9 cellular contexts compared by ENCODE assay signal in the genomic region with DNA sequence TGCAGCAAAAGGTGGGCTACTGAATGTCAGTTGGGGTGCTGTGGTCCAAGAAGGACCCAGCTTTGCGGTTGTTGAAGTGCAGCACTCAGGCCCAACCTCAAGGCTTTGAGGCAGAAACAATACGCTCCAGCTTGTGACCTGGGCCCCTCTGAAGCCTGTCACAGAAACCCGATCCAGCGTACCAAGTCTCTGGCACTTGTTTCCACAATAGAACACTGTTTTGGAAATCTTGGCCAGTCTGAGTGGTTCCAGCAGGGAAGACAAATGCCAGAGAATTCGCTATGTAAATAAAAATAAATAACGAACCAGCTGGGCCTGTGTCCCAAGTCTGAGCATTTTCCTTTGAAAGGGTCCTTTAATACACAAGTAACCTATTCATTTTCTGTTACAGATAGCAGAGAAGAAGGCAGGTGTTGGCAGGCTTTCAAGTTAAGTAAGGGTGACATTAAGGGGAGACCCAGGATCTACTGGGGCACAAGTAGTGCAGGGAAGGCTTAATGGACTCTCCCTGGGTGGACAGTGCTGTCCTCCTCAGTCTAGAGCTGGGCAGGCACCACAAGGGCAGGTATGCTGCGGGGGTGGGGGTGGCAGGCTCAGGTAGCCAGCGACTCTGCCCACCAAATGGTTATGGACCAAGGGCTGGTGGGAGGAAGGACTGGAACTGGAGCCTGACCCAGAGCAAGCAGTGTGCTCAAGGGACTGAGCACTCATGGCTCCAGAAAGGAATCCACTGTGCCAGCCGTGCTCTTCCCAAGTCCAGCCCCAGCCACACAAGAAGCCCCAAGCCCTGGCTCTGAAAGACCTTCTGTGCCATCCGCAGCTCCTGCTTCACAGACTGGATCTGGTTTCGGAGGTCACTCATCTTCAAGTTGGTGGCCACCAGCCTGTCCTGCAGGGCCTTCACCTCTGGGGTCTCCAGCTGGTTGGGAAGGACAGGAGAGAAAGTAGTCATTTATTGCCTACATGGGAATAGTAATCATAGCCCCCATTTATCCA. TPM values are rescaled to one million over a fixed set of nuclear protein-coding genes. Genes with fewer than 3 reads are reported as not detected.
DNase-seq lines count a peak whose midpoint lies in the region; ATAC-seq, FAIRE-seq and TF ChIP-seq lines count a peak whose summit lies in the region.
"Had no signal": no experiment of that assay in that cellular context is flagged by ENCODE, and none has a peak within 500 bp of the region (broad histone marks: within the 10 kb centered on the region; RNA-seq: fewer than 3 reads in every experiment).

No MANE protein-coding gene starts in this region.

- H4K20me1 ChIP-seq in HepG2 (ENCODE audit: insufficient read depth, low read length) = no peaks in the 10 kb centered on the region

- H3K4me2 ChIP-seq in HepG2 (ENCODE audit: low read depth, low read length) = peak overlapping the region; percentile 65

- TF ChIP-seq CTCF in HepG2 (CRISPR knock-in tag; IDR thresholded peaks at IDR 0.05) (no peak), upper lobe of right lung (IDR thresholded peaks at IDR 0.05) (no peak), GM13977 (IDR thresholded peaks at IDR 0.05; ENCODE audit: extremely low read depth, insufficient read depth, missing control alignments) (no peak)

- POLR2A ChIA-PET in HepG2 (lab: Yijun Ruan, JAX) = interaction anchor here (0.7 to 4.4 kb wide), 9 partner anchors 10 to 156 kb away, joined by 3 to 33 read pairs (median 4); partner anchors contain the start of genes HIGD1A, NKTR, SS18L2 and ZBTB47

- no peaks in the 10 kb centered on the region for H3K36me3 ChIP-seq in HepG2 (replicated peaks in 1 of 2; ENCODE audit: control insufficient read depth in 1 of 2, insufficient read depth in 2 of 2, low read length in 2 of 2)
- no peaks in the 10 kb centered on the region for H3K36me3 ChIP-seq in upper lobe of right lung

- H2AFZ ChIP-seq in HepG2 (ENCODE audit: low read length) = no peak overlapping the region

- H3K4me1 ChIP-seq in HepG2 (ENCODE audit: insufficient read depth, low read length) (peaks cover 73% of the 10 kb centered on the region), upper lobe of right lung (peaks cover 14% of the 10 kb centered on the region)

- CTCF ChIA-PET in HepG2 (lab: Yijun Ruan, JAX; ENCODE audit: low intra/inter-chr PET ratio, low total read pairs) = no interaction called here

- no peak overlapping the region; the same call in 1 of the 2 replicates for H3K9ac ChIP-seq in HepG2 (ENCODE audit: insufficient read depth, low read depth, low read length)

- H3K9me3 ChIP-seq in HepG2 (ENCODE audit: low read length) (no peaks in the 10 kb centered on the region), upper lobe of right lung (no peaks in the 10 kb centered on the region)

- BruUV-seq in HepG2 (replicated peaks; lab: Mats Ljungman, UMichigan) = no TSS peak

- WGBS in HepG2 (ENCODE audit: low lambda C conversion rate) = 27% methylated on average over 8 of the region's 11 CpGs

- in situ Hi-C loops in T47D (cut with HindIII; ENCODE audit: low pct_unique_long_range_greater_than_20kb, low sequenced_read_pairs) = no loop called here
- in situ Hi-C loops in HepG2 (cut with HindIII; ENCODE audit: extremely low pct_ligation_motif_present, low pct_unique_long_range_greater_than_20kb) = loop anchor here (5.0 kb wide), 1 partner anchor 94 kb away; the partner anchor contains the start of gene ZBTB47
- in situ Hi-C loops in GM13977 (cut with MboI; ENCODE audit: low pct_unique_long_range_greater_than_20kb, low sequenced_read_pairs, unreplicated experiment) = no loop called here

- intact Hi-C loops in HepG2 (cut with micrococcal nuclease; ENCODE audit: unreplicated experiment) (loop anchor here (5.0 kb wide), 1 partner anchor 94 kb away; the partner anchor contains the start of gene ZBTB47), upper lobe of right lung (cut with DNase I) (no loop called here)

- H3K4me3 ChIP-seq in HepG2 (replicated peaks in 1 of 3; ENCODE audit: insufficient read depth in 1 of 3, low read depth in 2 of 3, low read length in 3 of 3) = peak overlapping the region in 1 of 3 experiments; percentile 6; a peak in 1 of 6 replicates
- no peak overlapping the region for H3K4me3 ChIP-seq in upper lobe of right lung

- peak; percentile 18 for ATAC-seq in HepG2
- peak; percentile 11 for ATAC-seq in upper lobe of right lung
- no peak for ATAC-seq in GM21360 (IDR thresholded peaks at IDR 0.05; ENCODE audit: unreplicated experiment)

- no peak for TF ChIP-seq RAD21 in HepG2 (CRISPR knock-in tag; IDR thresholded peaks at IDR 0.05)

- no peaks in the 10 kb centered on the region for H3K79me2 ChIP-seq in HepG2 (ENCODE audit: insufficient read depth, low read length)

- H3K27me3 ChIP-seq in HepG2 (ENCODE audit: control insufficient read depth in 1 of 2, insufficient read depth in 2 of 2, low read length in 2 of 2) (no peaks in the 10 kb centered on the region), upper lobe of right lung (no peaks in the 10 kb centered on the region)

- TF ChIP-seq POLR2A in HepG2 (IDR thresholded peaks at IDR 0.05; ENCODE audit: insufficient read depth in 1 of 2, low read depth in 2 of 2, low read length in 2 of 2) = no peak

- TF ChIP-seq EP300 in HepG2 (IDR thresholded peaks at IDR 0.05; ENCODE audit: low read depth in 2 of 2, low read length in 2 of 2) (no peak), HepG2 (CRISPR knock-in tag; IDR thresholded peaks at IDR 0.05; ENCODE audit: borderline replicate concordance) (no peak)

- FAIRE-seq in HepG2 (lab: Jason Lieb, UNC) = no peak

- no peak overlapping the region for H3K27ac ChIP-seq in HepG2 (ENCODE audit: extremely low read length, insufficient read depth, low read length)
- H3K27ac ChIP-seq in upper lobe of right lung = peak overlapping the region; percentile 63

- peak; percentile 32 for DNase-seq in activated CD8-positive, alpha-beta memory T cell treated with anti-CD3 and anti-CD28 coated beads for 24 hours
- no peak for DNase-seq in activated CD8-positive, alpha-beta memory T cell treated with anti-CD3 and anti-CD28 coated beads, Interleukin-2, amount 50 U/mL, for 4 hours
- DNase-seq in T47D (ENCODE audit: low read depth in 1 of 2, low spot score in 1 of 2) (peak; percentile 28 to 79), HepG2 (ENCODE audit: low spot score) (peak; percentile 54), upper lobe of right lung (no peak), GM13977 (ENCODE audit: low spot score) (no peak), COLO668 (lab: John Stamatoyannopoulos, UW; ENCODE audit: unreplicated experiment) (no peak)

RNA-seq across cellular contexts. Expression of gene CCDC13, which starts 26.3 kb away (rescaled TPM):
- 0.22 TPM in 1 of 2 replicates, not detected in the other for total RNA-seq in HepG2 (2016; rRNA removed; fragmentation: Illumina TruSeq; extraction: Trizol)
- not detected in 2 replicates for total RNA-seq in HepG2 (2016; cell fraction: cytosol; rRNA removed; fragmentation: Illumina TruSeq; extraction: Trizol; ENCODE audit: low read depth)
- total RNA-seq in HepG2 (2016; cell fraction: insoluble cytoplasmic fraction; rRNA removed; fragmentation: Illumina TruSeq; extraction: Trizol) = 0.19 TPM in 1 of 2 replicates, not detected in the other
- total RNA-seq in HepG2 (2016; cell fraction: membrane; rRNA removed; fragmentation: Illumina TruSeq; extraction: Trizol) = 0.31 and 0.34 TPM in 2 replicates
- not detected in 2 replicates for total RNA-seq in HepG2 (2016; cell fraction: nucleus; rRNA removed; fragmentation: Illumina TruSeq; extraction: Trizol)
- 0.51 and 0.68 TPM in 2 replicates for polyA plus RNA-seq in HepG2 (2011; rRNA removed)
- polyA plus RNA-seq in HepG2 (2011; cell fraction: cytosol; rRNA removed) = 0.09 and 0.26 TPM in 2 replicates
- 1.6 and 2.5 TPM in 2 replicates for polyA plus RNA-seq in HepG2 (2011; cell fraction: nucleus; rRNA removed)
- polyA plus RNA-seq in HepG2 (2012) = 0.43 and 0.89 TPM in 2 replicates
- polyA plus RNA-seq in HepG2 (2016; cell fraction: cytosol; fragmentation: Illumina TruSeq; extraction: Trizol; ENCODE audit: low read depth) = 0.42 TPM in 1 of 2 replicates, not detected in the other
- polyA plus RNA-seq in HepG2 (2016; cell fraction: insoluble cytoplasmic fraction; fragmentation: Illumina TruSeq; extraction: Trizol; ENCODE audit: low read depth) = 0.41 TPM in 1 of 2 replicates, not detected in the other
- polyA plus RNA-seq in HepG2 (2016; cell fraction: membrane; fragmentation: Illumina TruSeq; extraction: Trizol; ENCODE audit: low read depth) = 0.27 and 0.39 TPM in 2 replicates
- polyA plus RNA-seq in HepG2 (2016; cell fraction: nucleus; fragmentation: Illumina TruSeq; extraction: Trizol; ENCODE audit: insufficient read depth, low read depth) = not detected in 2 replicates
- polyA minus RNA-seq in HepG2 (2011; rRNA and poly(A)+ RNA removed; ENCODE audit: low replicate concordance) = 0.30 TPM in 1 of 2 replicates, not detected in the other
- polyA minus RNA-seq in HepG2 (2011; cell fraction: cytosol; rRNA and poly(A)+ RNA removed) = not detected in 2 replicates
- 1.4 and 2.0 TPM in 2 replicates for polyA minus RNA-seq in HepG2 (2011; cell fraction: nucleus; rRNA and poly(A)+ RNA removed)
- total RNA-seq in upper lobe of right lung = 0.87 TPM

RNA-seq across cellular contexts. Expression of gene HHATL, which starts 44.2 kb away (rescaled TPM):
- total RNA-seq in HepG2 (2016; rRNA removed; fragmentation: Illumina TruSeq; extraction: Trizol) (not detected in 2 replicates), upper lobe of right lung (not detected)
- total RNA-seq in HepG2 (2016; cell fraction: cytosol; rRNA removed; fragmentation: Illumina TruSeq; extraction: Trizol; ENCODE audit: low read depth) = not detected in 2 replicates
- total RNA-seq in HepG2 (2016; cell fraction: insoluble cytoplasmic fraction; rRNA removed; fragmentation: Illumina TruSeq; extraction: Trizol) = not detected in 2 replicates
- total RNA-seq in HepG2 (2016; cell fraction: membrane; rRNA removed; fragmentation: Illumina TruSeq; extraction: Trizol) = not detected in 2 replicates
- 0.62 TPM in 1 of 2 replicates, not detected in the other for total RNA-seq in HepG2 (2016; cell fraction: nucleus; rRNA removed; fragmentation: Illumina TruSeq; extraction: Trizol)
- 0.04 and 0.26 TPM in 2 replicates for polyA plus RNA-seq in HepG2 (2011; rRNA removed)
- polyA plus RNA-seq in HepG2 (2011; cell fraction: cytosol; rRNA removed) = 0.08 TPM in 2 replicates
- polyA plus RNA-seq in HepG2 (2011; cell fraction: nucleus; rRNA removed) = 0.74 and 1.2 TPM in 2 replicates
- not detected in 2 replicates for polyA plus RNA-seq in HepG2 (2012)
- not detected in 2 replicates for polyA plus RNA-seq in HepG2 (2016; cell fraction: cytosol; fragmentation: Illumina TruSeq; extraction: Trizol; ENCODE audit: low read depth)
- polyA plus RNA-seq in HepG2 (2016; cell fraction: insoluble cytoplasmic fraction; fragmentation: Illumina TruSeq; extraction: Trizol; ENCODE audit: low read depth) = not detected in 2 replicates
- not detected in 2 replicates for polyA plus RNA-seq in HepG2 (2016; cell fraction: membrane; fragmentation: Illumina TruSeq; extraction: Trizol; ENCODE audit: low read depth)
- not detected in 2 replicates for polyA plus RNA-seq in HepG2 (2016; cell fraction: nucleus; fragmentation: Illumina TruSeq; extraction: Trizol; ENCODE audit: insufficient read depth, low read depth)
- not detected in 2 replicates for polyA minus RNA-seq in HepG2 (2011; rRNA and poly(A)+ RNA removed; ENCODE audit: low replicate concordance)
- not detected in 2 replicates for polyA minus RNA-seq in HepG2 (2011; cell fraction: cytosol; rRNA and poly(A)+ RNA removed)
- polyA minus RNA-seq in HepG2 (2011; cell fraction: nucleus; rRNA and poly(A)+ RNA removed) = 0.62 TPM in 1 of 2 replicates, not detected in the other
- polyA plus RNA-seq: CD14-positive monocyte had no signal

RNA-seq across cellular contexts. Expression of gene HIGD1A, which starts 57.5 kb away (rescaled TPM):
- 253 and 379 TPM in 2 replicates for total RNA-seq in HepG2 (2016; rRNA removed; fragmentation: Illumina TruSeq; extraction: Trizol)
- total RNA-seq in HepG2 (2016; cell fraction: cytosol; rRNA removed; fragmentation: Illumina TruSeq; extraction: Trizol; ENCODE audit: low read depth) = 47.7 and 48.6 TPM in 2 replicates
- total RNA-seq in HepG2 (2016; cell fraction: insoluble cytoplasmic fraction; rRNA removed; fragmentation: Illumina TruSeq; extraction: Trizol) = 250 and 416 TPM in 2 replicates
- 136 and 157 TPM in 2 replicates for total RNA-seq in HepG2 (2016; cell fraction: membrane; rRNA removed; fragmentation: Illumina TruSeq; extraction: Trizol)
- total RNA-seq in HepG2 (2016; cell fraction: nucleus; rRNA removed; fragmentation: Illumina TruSeq; extraction: Trizol) = 98.8 and 101 TPM in 2 replicates
- polyA plus RNA-seq in HepG2 (2011; rRNA removed) = 175 and 222 TPM in 2 replicates
- polyA plus RNA-seq in HepG2 (2011; cell fraction: cytosol; rRNA removed) = 84.7 and 175 TPM in 2 replicates
- 20.5 and 47.2 TPM in 2 replicates for polyA plus RNA-seq in HepG2 (2011; cell fraction: nucleus; rRNA removed)
- polyA plus RNA-seq in HepG2 (2012) = 196 and 210 TPM in 2 replicates
- 58.2 and 60.2 TPM in 2 replicates for polyA plus RNA-seq in HepG2 (2016; cell fraction: cytosol; fragmentation: Illumina TruSeq; extraction: Trizol; ENCODE audit: low read depth)
- polyA plus RNA-seq in HepG2 (2016; cell fraction: insoluble cytoplasmic fraction; fragmentation: Illumina TruSeq; extraction: Trizol; ENCODE audit: low read depth) = 380 and 413 TPM in 2 replicates
- 121 and 132 TPM in 2 replicates for polyA plus RNA-seq in HepG2 (2016; cell fraction: membrane; fragmentation: Illumina TruSeq; extraction: Trizol; ENCODE audit: low read depth)
- 141 TPM in 2 replicates for polyA plus RNA-seq in HepG2 (2016; cell fraction: nucleus; fragmentation: Illumina TruSeq; extraction: Trizol; ENCODE audit: insufficient read depth, low read depth)
- 17.0 and 26.1 TPM in 2 replicates for polyA minus RNA-seq in HepG2 (2011; rRNA and poly(A)+ RNA removed; ENCODE audit: low replicate concordance)
- polyA minus RNA-seq in HepG2 (2011; cell fraction: cytosol; rRNA and poly(A)+ RNA removed) = 99.1 and 123 TPM in 2 replicates
- polyA minus RNA-seq in HepG2 (2011; cell fraction: nucleus; rRNA and poly(A)+ RNA removed) = 38.9 and 61.0 TPM in 2 replicates
- 79.7 TPM for total RNA-seq in upper lobe of right lung

Comparison
In these comparisons a context has a peak if more than half of its experiments do, and no peak if none do; other contexts are left out.
1. DNase-seq: peak in activated CD8-positive, alpha-beta memory T cell treated with anti-CD3 and anti-CD28 coated beads for 24 hours (single experiment), T47D (2 of 2) and HepG2 (single experiment); none in activated CD8-positive, alpha-beta memory T cell treated with anti-CD3 and anti-CD28 coated beads, Interleukin-2, amount 50 U/mL, for 4 hours (single experiment), upper lobe of right lung (single experiment), GM13977 (single experiment) and COLO668 (single experiment).